In genomic region chr11:128687321-128687720, GRCh38 we compare ENCODE assay signal across 2 cellular contexts.
TF ChIP-seq lines count a peak whose summit lies in the region.

No MANE protein-coding gene starts in this region.

TF ChIP-seq in A549, 52 proteins besides CTCF, POLR2A, EP300 and RAD21 (continued from another document):
- TF ChIP-seq FOSL2 (IDR thresholded peaks at IDR 0.05) (no peak), FOSL2 (CRISPR knock-in tag; IDR thresholded peaks at IDR 0.05) (no peak), REST (IDR thresholded peaks at IDR 0.05) (no peak), MAZ (IDR thresholded peaks at IDR 0.05; ENCODE audit: borderline replicate concordance, low read depth, low read length) (no peak), SREBF2 (IDR thresholded peaks at IDR 0.05) (no peak), MAX (IDR thresholded peaks at IDR 0.05) (no peak), TFCP2L1 (CRISPR knock-in tag; IDR thresholded peaks at IDR 0.05) (no peak), RNF2 (IDR thresholded peaks at IDR 0.05; ENCODE audit: borderline replicate concordance, low read depth) (no peak), ATOH8 (CRISPR knock-in tag; IDR thresholded peaks at IDR 0.05; ENCODE audit: low read depth) (no peak)

TF ChIP-seq in GM12878, 131 proteins besides CTCF, POLR2A, EP300 and RAD21 (continued from another document):
- TF ChIP-seq MYC (IDR thresholded peaks at IDR 0.05; ENCODE audit: insufficient read depth, insufficient read length, insufficient replicate concordance, low read length, severe bottlenecking) (no peak), IKZF2 (IDR thresholded peaks at IDR 0.05) (no peak)
